In genomic region chr5:60517094-60517694, GRCh38 we compare ENCODE assay signal across 1 cellular context.
TF ChIP-seq lines count a peak whose summit lies in the region.

No MANE protein-coding gene starts in this region.

TF ChIP-seq in H1, 55 proteins besides CTCF, POLR2A, EP300 and RAD21 (continued from another document):
- TF ChIP-seq USF2 (IDR thresholded peaks at IDR 0.05; ENCODE audit: low read length) (no peak), RBBP5 (IDR thresholded peaks at IDR 0.05; ENCODE audit: borderline replicate concordance, low read depth, low read length) (no peak), SP1 (IDR thresholded peaks at IDR 0.05; ENCODE audit: low read depth, low read length) (no peak)
